21 cellular contexts compared by ENCODE assay signal in the genomic region with DNA sequence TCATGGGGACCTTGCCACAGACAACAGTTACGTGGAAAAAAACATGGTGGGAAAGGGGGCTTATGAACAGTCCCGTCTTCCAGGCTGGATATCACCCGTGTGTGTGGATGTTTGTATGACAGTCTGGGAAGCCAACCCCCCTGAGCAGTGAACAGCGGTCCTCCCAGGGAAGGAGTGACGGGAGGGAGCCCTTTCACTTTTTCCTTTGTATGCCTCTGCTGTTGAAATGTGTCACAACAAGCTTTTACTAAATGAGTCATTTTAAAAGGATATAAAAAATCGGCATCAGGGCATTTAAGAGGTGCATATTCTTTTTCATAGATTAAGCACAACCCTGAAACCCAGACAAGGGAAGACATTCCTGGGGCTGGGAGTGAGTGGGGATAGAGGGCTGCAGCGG. TPM values are rescaled to one million over a fixed set of nuclear protein-coding genes. Genes with fewer than 3 reads are reported as not detected.
DNase-seq lines count a peak whose midpoint lies in the region; ATAC-seq and TF ChIP-seq lines count a peak whose summit lies in the region.
"Had no signal": no experiment of that assay in that cellular context is flagged by ENCODE, and none has a peak within 500 bp of the region (broad histone marks: within the 10 kb centered on the region; RNA-seq: fewer than 3 reads in every experiment).

No MANE protein-coding gene starts in this region.

- H4K20me1 ChIP-seq in osteoblast (ENCODE audit: insufficient read depth, low read length), result no peaks in the 10 kb centered on the region

- H3K79me2 ChIP-seq in osteoblast (ENCODE audit: insufficient read depth, low read length), result no peaks in the 10 kb centered on the region

- no peak overlapping the region for H3K4me3 ChIP-seq in osteoblast (ENCODE audit: insufficient read depth, low read length)
- H3K4me3 ChIP-seq: K562 had no signal

- ATAC-seq in esophagus mucosa (peak; percentile 5), HG03196 (IDR thresholded peaks at IDR 0.05; ENCODE audit: unreplicated experiment) (no peak)
- ATAC-seq: K562, Right ventricle myocardium inferior had no signal

- in situ Hi-C loops in G401 (cut with HindIII; ENCODE audit: low sequenced_read_pairs), result no loop called here

- no peak for TF ChIP-seq CTCF in RWPE1 (conservative IDR thresholded peaks at IDR 0.05; ENCODE audit: low read depth)
- TF ChIP-seq CTCF in osteoblast (IDR thresholded peaks at IDR 0.05; ENCODE audit: extremely low read depth, low read depth, low read length), result no peak

- H2AFZ ChIP-seq in osteoblast (ENCODE audit: low read length), result no peak overlapping the region

- peaks cover 15% of the 10 kb centered on the region for H3K27me3 ChIP-seq in osteoblast (ENCODE audit: insufficient read depth, low read length)

- H3K36me3 ChIP-seq in osteoblast (ENCODE audit: insufficient read depth, low read length), result no peaks in the 10 kb centered on the region

- CTCF ChIA-PET in RWPE1 (lab: Yijun Ruan, JAX), result interaction anchor here (0.6 to 0.7 kb wide), 2 partner anchors 10 to 14 kb away, joined by 3 to 4 read pairs; no protein-coding TSS in a partner anchor

- H3K27ac ChIP-seq in RWPE1 (peak overlapping the region; percentile 68), osteoblast (ENCODE audit: low read depth, low read length) (no peak overlapping the region)

- no peak overlapping the region for H3K4me2 ChIP-seq in osteoblast (ENCODE audit: insufficient read depth, low read length)
- H3K4me2 ChIP-seq: SK-N-SH had no signal

- no peaks in the 10 kb centered on the region for H3K4me1 ChIP-seq in osteoblast (ENCODE audit: insufficient read depth, low read length)

- peak; percentile 36 for DNase-seq in HPDE6-E6E7 (ENCODE audit: extremely low spot score)
- DNase-seq in RWPE1 (ENCODE audit: low spot score), result peak; percentile 51
- DNase-seq in osteoblast (ENCODE audit: insufficient read length, low spot score, missing footprints), result peak; percentile 87
- no peak for DNase-seq in SKM-1 (lab: John Stamatoyannopoulos, UW; ENCODE audit: unreplicated experiment)
- DNase-seq in G401 (ENCODE audit: low spot score), result no peak
- DNase-seq in NCI-H510A treated with DMSO at 0.1 percent for 48 hours (lab: John Stamatoyannopoulos, UW), result no peak
- DNase-seq: C1 segment of cervical spinal cord, DMS79 treated with DMSO at 0.1 percent for 48 hours, GF-D8, HFFc6, NCI-H1417 treated with DMSO at 0.1 percent for 48 hours, NCI-H1930, NCI-H2171, NCI-H774, SK-N-SH had no signal

- no peaks in the 10 kb centered on the region for H3K9me3 ChIP-seq in osteoblast (ENCODE audit: low read depth, low read length)
- H3K9me3 ChIP-seq: SK-N-SH had no signal

- POLR2A ChIA-PET in RWPE1 (lab: Yijun Ruan, JAX; ENCODE audit: low non-redundant PET), result no interaction called here

RNA-seq across cellular contexts. Expression of gene MYMK, which starts 5.1 kb away (rescaled TPM):
- total RNA-seq in esophagus mucosa, result not detected
- total RNA-seq in osteoblast, result not detected in 2 replicates
- total RNA-seq in G401 (2014; rRNA removed; shearing (Covaris generic)), result 0.64 TPM in 1 of 2 replicates, not detected in the other
- total RNA-seq: A673, HFFc6, K562, NCI-H460, Right ventricle myocardium inferior had no signal

RNA-seq across cellular contexts. Expression of gene ADAMTSL2, which starts 14.8 kb away (rescaled TPM):
- total RNA-seq in esophagus mucosa (0.88 TPM), osteoblast (under 0.01 and 0.29 TPM in 2 replicates)
- not detected in 2 replicates for total RNA-seq in G401 (2014; rRNA removed; shearing (Covaris generic))
- total RNA-seq: NCI-H460 had no signal

RNA-seq across cellular contexts. Expression of gene SLC2A6, which starts 40.8 kb away (rescaled TPM):
- 0.80 TPM for total RNA-seq in esophagus mucosa
- total RNA-seq in osteoblast, result 25.3 TPM in 2 replicates
- total RNA-seq in G401 (2014; rRNA removed; shearing (Covaris generic)), result 5.5 and 6.8 TPM in 2 replicates

RNA-seq across cellular contexts. Expression of gene CACFD1, which starts 59.9 kb away (rescaled TPM):
- total RNA-seq in esophagus mucosa, result 7.4 TPM
- total RNA-seq in osteoblast, result 8.0 and 9.0 TPM in 2 replicates
- 23.2 and 26.1 TPM in 2 replicates for total RNA-seq in G401 (2014; rRNA removed; shearing (Covaris generic))

Comparison
In these comparisons a context has a peak if more than half of its experiments do, and no peak if none do; other contexts are left out.
1. DNase-seq: peak in HPDE6-E6E7 (single experiment), RWPE1 (single experiment) and osteoblast (single experiment); none in SKM-1 (single experiment), G401 (single experiment) and NCI-H510A treated with DMSO at 0.1 percent for 48 hours (single experiment).